In the genomic region with DNA sequence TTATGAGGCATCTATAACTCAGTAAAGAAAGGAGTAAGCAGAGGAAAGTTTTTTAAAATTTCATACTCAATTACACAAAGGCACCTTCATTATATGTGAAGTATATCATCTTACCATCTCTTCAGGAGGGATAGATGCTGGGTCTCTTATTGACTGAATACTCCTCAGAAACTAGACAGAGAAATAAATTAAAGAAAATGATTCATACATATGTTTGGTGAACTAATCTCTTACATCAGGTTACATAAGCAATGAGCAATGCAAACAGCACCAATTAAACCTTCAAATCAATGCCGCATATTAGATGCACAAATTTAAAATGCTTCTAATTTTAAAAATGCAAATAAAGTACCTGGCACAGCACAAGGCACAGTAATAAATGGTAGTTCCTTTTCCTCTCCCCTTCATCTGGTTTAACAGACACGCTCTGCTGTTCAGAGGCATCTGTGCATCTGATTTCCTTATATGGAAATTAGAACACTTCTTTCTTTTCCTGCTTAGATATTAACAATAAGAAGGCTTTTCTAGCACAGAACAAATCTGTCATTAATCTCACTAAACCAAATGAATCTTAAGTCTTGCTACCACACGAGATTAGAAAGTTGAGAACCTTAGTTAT, we compare ENCODE assay signal across 22 cellular contexts. TPM values are rescaled to one million over a fixed set of nuclear protein-coding genes. Genes with fewer than 3 reads are reported as not detected.
DNase-seq lines count a peak whose midpoint lies in the region; ATAC-seq and TF ChIP-seq lines count a peak whose summit lies in the region.
"Had no signal": no experiment of that assay in that cellular context is flagged by ENCODE, and none has a peak within 500 bp of the region (broad histone marks: within the 10 kb centered on the region; RNA-seq: fewer than 3 reads in every experiment).

No MANE protein-coding gene starts in this region.

- no peaks in the 10 kb centered on the region for H3K9me3 ChIP-seq in CD4-positive, CD25-positive, alpha-beta regulatory T cell (ENCODE audit: control insufficient read depth in 2 of 2, low read length in 2 of 2)
- H3K9me3 ChIP-seq in T-helper 17 cell (ENCODE audit: control insufficient read depth, low read length, poor library complexity, severe bottlenecking) (no peaks in the 10 kb centered on the region), mesodermal cell (ENCODE audit: control insufficient read depth, low read length) (peaks cover 23% of the 10 kb centered on the region)
- H3K9me3 ChIP-seq: adrenal gland, thoracic aorta had no signal

- no peaks in the 10 kb centered on the region for H3K27me3 ChIP-seq in CD4-positive, CD25-positive, alpha-beta regulatory T cell (ENCODE audit: control insufficient read depth, insufficient read depth, low read length)
- H3K27me3 ChIP-seq: adrenal gland had no signal

- ATAC-seq in CD4-positive, CD25-positive, alpha-beta regulatory T cell (ENCODE audit: low read depth in 2 of 2) = no peak
- no peak for ATAC-seq in T-helper 17 cell
- no peak for ATAC-seq in HG03439 (IDR thresholded peaks at IDR 0.05; ENCODE audit: unreplicated experiment)
- ATAC-seq in GM21717 (IDR thresholded peaks at IDR 0.05; ENCODE audit: unreplicated experiment) = no peak
- ATAC-seq: CD8-positive, alpha-beta T cell; Panc1 had no signal

- H3K4me1 Mint-ChIP-seq in CD4-positive, CD25-positive, alpha-beta regulatory T cell = peaks cover 19 to 33% (median 25%) of the 10 kb centered on the region in 4 donors
- peaks cover 50% of the 10 kb centered on the region for H3K4me1 Mint-ChIP-seq in HFFc6 (ENCODE audit: low read depth)
- H3K4me1 Mint-ChIP-seq in T-helper 17 cell = peaks cover 20% of the 10 kb centered on the region
- peaks cover 9% of the 10 kb centered on the region for H3K4me1 Mint-ChIP-seq in activated CD4-positive, alpha-beta T cell treated with anti-CD3 and anti-CD28 coated beads, Interleukin-2, amount 10 ng/mL, durations not matched to agents 7 days and 5 days

- peaks cover 83% of the 10 kb centered on the region for H3K36me3 Mint-ChIP-seq in CD4-positive, CD25-positive, alpha-beta regulatory T cell
- H3K36me3 Mint-ChIP-seq in HFFc6 (ENCODE audit: low read depth) (peaks cover 69% of the 10 kb centered on the region), T-helper 17 cell (ENCODE audit: low read depth) (peaks cover 31% of the 10 kb centered on the region)
- H3K36me3 Mint-ChIP-seq in activated CD4-positive, alpha-beta T cell treated with anti-CD3 and anti-CD28 coated beads, Interleukin-2, amount 10 ng/mL, durations not matched to agents 7 days and 5 days (ENCODE audit: low read depth) = peaks cover 78% of the 10 kb centered on the region

- CTCF ChIA-PET in activated CD4-positive, alpha-beta T cell treated with anti-CD3 and anti-CD28 coated beads, Interleukin-2, amount 10 ng/mL, durations not matched to agents 7 days and 5 days (lab: Charles Lee) = no interaction called here

- no peak for DNase-seq in CD4-positive, CD25-positive, alpha-beta regulatory T cell
- DNase-seq in HFFc6 (peak; percentile 6), T-helper 17 cell (no peak), medulla oblongata (ENCODE audit: extremely low spot score) (no peak)
- DNase-seq in activated CD4-positive, alpha-beta T cell treated with anti-CD3 and anti-CD28 coated beads, Interleukin-2, amount 10 ng/mL, durations not matched to agents 7 days and 5 days = no peak
- DNase-seq: activated CD4-positive, alpha-beta T cell treated with anti-CD3 and anti-CD28 coated beads, Interleukin-2, amount 50 U/mL, for 48 hours; adrenal gland; CD8-positive, alpha-beta T cell; DMS153; head of caudate nucleus; NCI-H1105; NCI-H2081; stimulated activated CD4-positive, alpha-beta T cell treated with anti-CD3 and anti-CD28 coated beads, Interleukin-1b, Interleukin-23, amount 100 ng/mL, for 48 hours; stimulated activated naive CD4-positive, alpha-beta T cell treated with Interleukin-2 at 50 U/mL for 16 hours had no signal

- peak overlapping the region; percentile 29 for H3K4me3 ChIP-seq in CD4-positive, CD25-positive, alpha-beta regulatory T cell (ENCODE audit: low read depth, low read length)
- no peak overlapping the region for H3K4me3 ChIP-seq in mesodermal cell (ENCODE audit: extremely low read depth, insufficient read depth, low read length, poor library complexity, severe bottlenecking)
- H3K4me3 ChIP-seq: adrenal gland, coronary artery, thoracic aorta had no signal

- H3K27ac ChIP-seq in CD4-positive, CD25-positive, alpha-beta regulatory T cell (ENCODE audit: insufficient read depth, low read length, poor library complexity, severe bottlenecking) = no peak overlapping the region
- peak overlapping the region; percentile 77 for H3K27ac ChIP-seq in mesodermal cell (ENCODE audit: low read depth, low read length, severe bottlenecking)
- H3K27ac ChIP-seq: adrenal gland, coronary artery, thoracic aorta, VCaP had no signal

- peak overlapping the region in 3 of 4 donors; percentile 2 to 23 (median 17) for H3K4me3 Mint-ChIP-seq in CD4-positive, CD25-positive, alpha-beta regulatory T cell
- H3K4me3 Mint-ChIP-seq in HFFc6 = peak overlapping the region; percentile 11
- no peak overlapping the region for H3K4me3 Mint-ChIP-seq in T-helper 17 cell
- H3K4me3 Mint-ChIP-seq in activated CD4-positive, alpha-beta T cell treated with anti-CD3 and anti-CD28 coated beads, Interleukin-2, amount 10 ng/mL, durations not matched to agents 7 days and 5 days = no peak overlapping the region
- H3K4me3 Mint-ChIP-seq: CD8-positive, alpha-beta T cell had no signal

- POLR2A ChIA-PET in activated CD4-positive, alpha-beta T cell treated with anti-CD3 and anti-CD28 coated beads, Interleukin-2, amount 10 ng/mL, durations not matched to agents 7 days and 5 days (lab: Charles Lee) = no interaction called here

- TF ChIP-seq CTCF in HFFc6 (IDR thresholded peaks at IDR 0.05) = no peak

- 93% methylated on average over 2 of the region's 3 CpGs; no CpG with 5 or more reads in 1 of the 2 experiments for WGBS in mesodermal cell (ENCODE audit: insufficient coverage in 2 of 2), 2 experiments

- no peaks in the 10 kb centered on the region for H3K27me3 Mint-ChIP-seq in CD4-positive, CD25-positive, alpha-beta regulatory T cell
- no peaks in the 10 kb centered on the region for H3K27me3 Mint-ChIP-seq in HFFc6 (ENCODE audit: insufficient read depth)
- no peaks in the 10 kb centered on the region for H3K27me3 Mint-ChIP-seq in T-helper 17 cell
- no peaks in the 10 kb centered on the region for H3K27me3 Mint-ChIP-seq in activated CD4-positive, alpha-beta T cell treated with anti-CD3 and anti-CD28 coated beads, Interleukin-2, amount 10 ng/mL, durations not matched to agents 7 days and 5 days
- H3K27me3 Mint-ChIP-seq: progenitor cell of endocrine pancreas had no signal

- peaks cover 96% of the 10 kb centered on the region for H3K36me3 ChIP-seq in CD4-positive, CD25-positive, alpha-beta regulatory T cell (ENCODE audit: control insufficient read depth, insufficient read depth, low read length)
- peaks cover 73% of the 10 kb centered on the region for H3K36me3 ChIP-seq in mesodermal cell (ENCODE audit: control insufficient read depth, insufficient read depth, low read length)

- peak overlapping the region in 1 of 3 donors; percentile 69 for H3K27ac Mint-ChIP-seq in CD4-positive, CD25-positive, alpha-beta regulatory T cell
- peak overlapping the region; percentile 73 for H3K27ac Mint-ChIP-seq in HFFc6
- peak overlapping the region; percentile 24 for H3K27ac Mint-ChIP-seq in T-helper 17 cell
- no peak overlapping the region for H3K27ac Mint-ChIP-seq in activated CD4-positive, alpha-beta T cell treated with anti-CD3 and anti-CD28 coated beads, Interleukin-2, amount 10 ng/mL, durations not matched to agents 7 days and 5 days

- H3K9me3 Mint-ChIP-seq in CD4-positive, CD25-positive, alpha-beta regulatory T cell = peaks cover 0 to 1% (median 0%) of the 10 kb centered on the region in 7 donors
- peaks cover 19% of the 10 kb centered on the region for H3K9me3 Mint-ChIP-seq in HFFc6
- peaks cover 10% of the 10 kb centered on the region for H3K9me3 Mint-ChIP-seq in activated CD4-positive, alpha-beta T cell treated with anti-CD3 and anti-CD28 coated beads, Interleukin-2, amount 10 ng/mL, durations not matched to agents 7 days and 5 days
- H3K9me3 Mint-ChIP-seq: CD8-positive, alpha-beta T cell had no signal

- H3K4me1 ChIP-seq in CD4-positive, CD25-positive, alpha-beta regulatory T cell (ENCODE audit: control insufficient read depth, insufficient read depth, low read length, poor library complexity, severe bottlenecking) = peaks cover 11% of the 10 kb centered on the region
- H3K4me1 ChIP-seq in mesodermal cell (ENCODE audit: control insufficient read depth, insufficient read depth, low read length, poor library complexity, severe bottlenecking) = peaks cover 3% of the 10 kb centered on the region
- H3K4me1 ChIP-seq: adrenal gland had no signal

RNA-seq across cellular contexts. Expression of a gene that starts 20.0 kb away (rescaled TPM):
- 14.0 TPM for total RNA-seq in CD4-positive, CD25-positive, alpha-beta regulatory T cell
- polyA plus RNA-seq in CD4-positive, CD25-positive, alpha-beta regulatory T cell = 10 to 100 TPM; 14.4 to 18.9 (median 15.1) TPM
- 1 to 10 TPM; 4.4 to 5.2 (median 4.7) TPM for total RNA-seq in HFFc6 (2021; fragmentation: NEBNext Ultra II Directional; extraction: Animal tissue kit (Norgen Biotek cat#: 25700))
- 10 to 100 TPM in 1 of 2 donors, 1 to 10 TPM in 1; 7.4 to 11.2 TPM for total RNA-seq in T-helper 17 cell
- polyA plus RNA-seq in mesodermal cell (2013, experiment 1 of 2) = 7.1 TPM
- polyA plus RNA-seq in mesodermal cell (2013, experiment 2 of 2) = 6.9 TPM
- 10 to 100 TPM; 16.8 to 17.1 TPM for total RNA-seq in activated CD4-positive, alpha-beta T cell treated with anti-CD3 and anti-CD28 coated beads, Interleukin-2, amount 10 ng/mL, durations not matched to agents 7 days and 5 days

Comparison
In these comparisons a context has a peak if more than half of its experiments do, and no peak if none do; other contexts are left out.
1. H3K4me3 Mint-ChIP-seq: peak in CD4-positive, CD25-positive, alpha-beta regulatory T cell (3 of 4) and HFFc6 (single experiment); none in T-helper 17 cell (single experiment) and activated CD4-positive, alpha-beta T cell treated with anti-CD3 and anti-CD28 coated beads, Interleukin-2, amount 10 ng/mL, durations not matched to agents 7 days and 5 days (single experiment).